Comparison of ENCODE assay signal across 1 cellular context in genomic region chr17:17280613-17281549, GRCh38.
TF ChIP-seq lines count a peak whose summit lies in the region.

Gene COPS3 (minus strand): TSS chr17:17281246. CDS start chr17:17281186, 60 bp downstream.

TF ChIP-seq in WTC11, 78 proteins besides CTCF, POLR2A, EP300 and RAD21 (continued from another document and continues in another):
- TF ChIP-seq ARID4B (CRISPR knock-in tag; IDR thresholded peaks at IDR 0.05; ENCODE audit: borderline replicate concordance) (peak; percentile 65; the same call in 1 of the 2 replicates), RORB (CRISPR knock-in tag; IDR thresholded peaks at IDR 0.05) (no peak), MYBL2 (CRISPR knock-in tag; IDR thresholded peaks at IDR 0.05) (no peak), ZNF416 (CRISPR knock-in tag; IDR thresholded peaks at IDR 0.05) (0 out of 2 replicates have a peak, but pooled peaks have one; percentile 17), NR2C2 (CRISPR knock-in tag; IDR thresholded peaks at IDR 0.05) (no peak), EMX1 (CRISPR knock-in tag; IDR thresholded peaks at IDR 0.05) (no peak), KAT7 (CRISPR knock-in tag; IDR thresholded peaks at IDR 0.05; ENCODE audit: borderline replicate concordance) (no peak), PRRX2 (CRISPR knock-in tag; IDR thresholded peaks at IDR 0.05) (no peak), NFE2L1 (CRISPR knock-in tag; IDR thresholded peaks at IDR 0.05) (no peak), NFATC4 (CRISPR knock-in tag; IDR thresholded peaks at IDR 0.05) (no peak), GABPB1 (CRISPR knock-in tag; IDR thresholded peaks at IDR 0.05) (peak; percentile 51), E2F5 (CRISPR knock-in tag; IDR thresholded peaks at IDR 0.05) (peak; percentile 92), ZBTB21 (CRISPR knock-in tag; IDR thresholded peaks at IDR 0.05; ENCODE audit: borderline replicate concordance) (no peak), CBFB (CRISPR knock-in tag; IDR thresholded peaks at IDR 0.05; ENCODE audit: low read depth) (no peak), MXD4 (CRISPR knock-in tag; IDR thresholded peaks at IDR 0.05; ENCODE audit: borderline replicate concordance) (no peak), MAX (CRISPR knock-in tag; IDR thresholded peaks at IDR 0.05) (peak; percentile 72), PREB (CRISPR knock-in tag; IDR thresholded peaks at IDR 0.05; ENCODE audit: borderline replicate concordance) (no peak), SMAD3 (CRISPR knock-in tag; IDR thresholded peaks at IDR 0.05; ENCODE audit: borderline replicate concordance) (no peak), CREM (CRISPR knock-in tag; IDR thresholded peaks at IDR 0.05) (peak; percentile 88; the same call in 1 of the 2 replicates), HMGA2 (CRISPR knock-in tag; IDR thresholded peaks at IDR 0.05) (no peak), USF2 (CRISPR knock-in tag; IDR thresholded peaks at IDR 0.05) (peak; percentile 38; the same call in 1 of the 2 replicates), TP53 (CRISPR knock-in tag; IDR thresholded peaks at IDR 0.05) (no peak), FOXP1 (CRISPR knock-in tag; IDR thresholded peaks at IDR 0.05; ENCODE audit: borderline replicate concordance) (peak; percentile 77; the same call in 1 of the 2 replicates), ELF4 (CRISPR knock-in tag; IDR thresholded peaks at IDR 0.05; ENCODE audit: low read depth) (no peak), NR3C1 (CRISPR knock-in tag; conservative IDR thresholded peaks at IDR 0.05; ENCODE audit: low read depth) (no peak), CDX4 (CRISPR knock-in tag; IDR thresholded peaks at IDR 0.05; ENCODE audit: borderline replicate concordance) (no peak), TEAD4 (CRISPR knock-in tag; IDR thresholded peaks at IDR 0.05) (no peak), ZNF317 (CRISPR knock-in tag; IDR thresholded peaks at IDR 0.05; ENCODE audit: borderline replicate concordance, low read depth) (no peak), ZNF532 (CRISPR knock-in tag; IDR thresholded peaks at IDR 0.05; ENCODE audit: borderline replicate concordance) (no peak), ZSCAN18 (CRISPR knock-in tag; IDR thresholded peaks at IDR 0.05) (no peak), ZNF423 (CRISPR knock-in tag; IDR thresholded peaks at IDR 0.05) (no peak), ZNF138 (CRISPR knock-in tag; conservative IDR thresholded peaks at IDR 0.05) (no peak), ZNF512 (CRISPR knock-in tag; IDR thresholded peaks at IDR 0.05; ENCODE audit: borderline replicate concordance) (no peak), SOX15 (CRISPR knock-in tag; IDR thresholded peaks at IDR 0.05) (no peak), ESRRA (CRISPR knock-in tag; IDR thresholded peaks at IDR 0.05; ENCODE audit: borderline replicate concordance) (peak; percentile 70; the same call in 1 of the 2 replicates), AFF4 (CRISPR knock-in tag; IDR thresholded peaks at IDR 0.05; ENCODE audit: borderline replicate concordance) (no peak), NFYB (CRISPR knock-in tag; conservative IDR thresholded peaks at IDR 0.05; ENCODE audit: low read depth) (peak; percentile 79)
